Comparison of ENCODE assay signal across 2 cellular contexts in the genomic region with DNA sequence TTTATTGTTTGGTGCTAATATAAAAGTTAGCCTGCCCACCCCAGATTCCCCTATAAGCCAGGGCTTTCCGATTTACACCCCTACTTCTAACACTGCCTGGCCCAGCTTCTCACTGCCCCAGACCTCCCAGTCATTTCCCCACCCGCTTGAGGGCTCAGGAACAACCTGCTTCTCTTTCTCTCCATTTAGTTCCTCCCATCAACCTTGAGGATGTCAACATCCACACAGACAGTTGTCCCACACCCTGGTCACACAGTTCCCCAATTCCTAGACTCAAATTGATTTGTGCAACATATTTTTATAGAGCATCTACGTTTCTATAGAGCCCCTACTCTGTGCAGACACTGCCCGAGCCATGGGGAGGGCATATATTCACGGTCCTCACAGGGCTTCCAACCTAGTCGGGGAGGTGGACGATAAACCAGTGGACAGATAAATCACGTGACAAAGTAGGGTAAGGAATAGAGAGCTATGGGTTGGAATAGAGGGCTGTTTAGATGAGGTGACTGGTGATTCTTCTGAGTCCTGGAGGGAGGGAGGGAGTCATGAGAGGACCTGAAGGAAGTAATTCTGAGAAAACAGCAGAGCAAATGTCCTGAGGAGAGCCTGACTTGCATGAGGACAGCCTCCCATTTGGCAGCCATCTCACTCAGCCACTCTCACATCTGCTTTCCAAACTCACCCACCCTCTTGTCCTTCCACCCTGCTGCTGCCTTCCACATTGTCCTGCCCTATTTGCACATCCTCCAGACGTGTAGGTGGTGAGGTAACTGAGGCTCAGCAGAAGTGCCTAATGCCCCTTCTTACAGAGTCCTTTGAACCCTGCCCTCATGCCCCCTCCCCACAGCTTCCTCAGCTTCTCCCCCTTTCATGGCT.
TF ChIP-seq lines count a peak whose summit lies in the region.

No MANE protein-coding gene starts in this region.

TF ChIP-seq in HepG2, 621 proteins besides CTCF, POLR2A, EP300 and RAD21:
- no peak for TF ChIP-seq GFI1 (CRISPR knock-in tag; IDR thresholded peaks at IDR 0.05; ENCODE audit: borderline replicate concordance)
- TF ChIP-seq RAD51 (IDR thresholded peaks at IDR 0.05; ENCODE audit: borderline replicate concordance) = peak; percentile 70; the same call in 1 of the 2 replicates

TF ChIP-seq in H1, 55 proteins besides CTCF, POLR2A, EP300 and RAD21:
- TF ChIP-seq NANOG (IDR thresholded peaks at IDR 0.05; ENCODE audit: insufficient read depth, low read depth, low read length, poor library complexity, severe bottlenecking) = no peak
- no peak for TF ChIP-seq EGR1 (IDR thresholded peaks at IDR 0.05; ENCODE audit: borderline replicate concordance, low read depth, low read length)
- TF ChIP-seq CBX5 (IDR thresholded peaks at IDR 0.05; ENCODE audit: low read depth, low read length) = no peak
- TF ChIP-seq SAP30 (IDR thresholded peaks at IDR 0.05; ENCODE audit: insufficient read depth, insufficient replicate concordance, low read length) = no peak
- TF ChIP-seq EZH2 (IDR thresholded peaks at IDR 0.05; ENCODE audit: low read depth, low read length, severe bottlenecking) = no peak
- TF ChIP-seq MAFK (IDR thresholded peaks at IDR 0.05; ENCODE audit: low read depth, low read length) = no peak
- no peak for TF ChIP-seq CTBP2 (IDR thresholded peaks at IDR 0.05; ENCODE audit: borderline replicate concordance, insufficient read depth, insufficient read length, low read length)
- no peak for TF ChIP-seq SIN3A (conservative IDR thresholded peaks at IDR 0.05 in 1 of 2, IDR thresholded peaks at IDR 0.05 in 1 of 2; ENCODE audit: low read depth in 1 of 2, low read length in 2 of 2)
- TF ChIP-seq RNF2 (IDR thresholded peaks at IDR 0.05; ENCODE audit: borderline replicate concordance, low read depth, low read length, missing control alignments, poor library complexity, severe bottlenecking) = no peak
- no peak for TF ChIP-seq SP1 (IDR thresholded peaks at IDR 0.05; ENCODE audit: low read depth, low read length)
- no peak for TF ChIP-seq FOSL1 (IDR thresholded peaks at IDR 0.05; ENCODE audit: insufficient read depth, low read depth, low read length)
- TF ChIP-seq RXRA (IDR thresholded peaks at IDR 0.05; ENCODE audit: insufficient read depth, low read depth, low read length) = no peak
- TF ChIP-seq RBBP5 (IDR thresholded peaks at IDR 0.05; ENCODE audit: borderline replicate concordance, low read depth, low read length) = no peak
TF ChIP-seq in H1: peak in this region for 0.
